20 cellular contexts compared by ENCODE assay signal in the genomic region with DNA sequence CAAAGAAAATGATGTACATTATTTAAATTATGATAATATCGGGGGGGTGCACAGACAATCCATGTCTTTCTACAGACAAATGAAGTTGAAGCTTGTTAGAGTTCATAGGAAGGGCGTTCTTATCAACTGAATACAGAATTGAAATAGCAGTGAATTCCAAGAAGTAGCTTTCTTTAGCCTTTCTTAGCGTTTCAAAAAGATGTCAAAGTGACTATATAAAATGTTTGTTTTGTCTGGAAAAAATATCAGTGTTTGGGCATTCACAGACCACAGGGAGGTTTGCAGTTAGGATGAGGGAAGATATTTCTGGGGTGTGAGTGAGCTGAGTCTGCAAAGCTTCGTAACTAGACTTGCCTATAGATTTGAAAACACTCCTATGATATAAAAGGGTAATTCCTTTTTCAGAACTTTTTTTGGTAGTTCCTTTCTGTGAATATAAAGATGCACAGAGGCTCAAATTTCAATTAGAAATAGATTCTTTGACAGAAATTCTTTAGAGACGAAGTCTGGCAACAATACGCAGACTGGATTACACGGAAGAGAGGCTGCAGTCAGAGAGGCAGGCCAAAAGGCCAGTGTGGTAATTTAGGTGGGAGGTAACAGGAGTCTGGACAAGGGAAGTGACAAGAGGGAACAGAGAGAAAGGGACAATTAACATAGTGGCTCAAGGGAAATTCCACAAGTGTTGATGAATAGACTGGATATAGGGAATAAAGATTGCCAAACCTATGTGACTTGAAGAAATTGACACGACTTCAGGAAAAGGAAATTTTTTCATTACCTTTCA. TPM values are rescaled to one million over a fixed set of nuclear protein-coding genes. Genes with fewer than 3 reads are reported as not detected.
A peak's percentile ranks its signal among the peaks of the same experiment; 100 is the strongest.
DNase-seq lines count a peak whose midpoint lies in the region; ATAC-seq, FAIRE-seq and TF ChIP-seq lines count a peak whose summit lies in the region.
"Had no signal": no experiment of that assay in that cellular context is flagged by ENCODE, and none has a peak within 500 bp of the region (broad histone marks: within the 10 kb centered on the region; RNA-seq: fewer than 3 reads in every experiment).

No MANE protein-coding gene starts in this region.

- H3K18ac ChIP-seq in neuronal stem cell (ENCODE audit: low read length): no peak overlapping the region

- H2BK15ac ChIP-seq in neuronal stem cell (ENCODE audit: low read length): no peak overlapping the region

- no peak overlapping the region for H4K8ac ChIP-seq in neuronal stem cell (ENCODE audit: low read depth, low read length)

- H3K4me1 ChIP-seq in SJSA1 (replicated peaks): peaks cover 76% of the 10 kb centered on the region
- peaks cover 8% of the 10 kb centered on the region for H3K4me1 ChIP-seq in astrocyte (ENCODE audit: insufficient read depth, low read length)
- H3K4me1 ChIP-seq in neuronal stem cell (ENCODE audit: control insufficient read depth in 2 of 2, insufficient read depth in 1 of 2, low read depth in 1 of 2, low read length in 2 of 2): peaks cover 9 to 24% of the 10 kb centered on the region in 2 donors
- H3K4me1 ChIP-seq: SJCRH30 had no signal

- no peak overlapping the region for H2BK120ac ChIP-seq in neuronal stem cell (ENCODE audit: low read depth, low read length)

- no peak for TF ChIP-seq CTCF in astrocyte (IDR thresholded peaks at IDR 0.05; ENCODE audit: insufficient read depth, low read depth, low read length)

- H3K4me1 Mint-ChIP-seq in astrocyte (ENCODE audit: low read depth, unreplicated experiment): peaks cover 26% of the 10 kb centered on the region

- WGBS in neuronal stem cell (ENCODE audit: extremely low coverage in 2 of 2, insufficient read length in 2 of 2, insufficient replicate concordance in 1 of 2), 2 donors: no CpG with 5 or more reads among the region's 8 CpGs

- no peaks in the 10 kb centered on the region for H3K9me3 Mint-ChIP-seq in astrocyte (ENCODE audit: unreplicated experiment)
- H3K9me3 Mint-ChIP-seq: CD8-positive, alpha-beta memory T cell had no signal

- H2BK12ac ChIP-seq in neuronal stem cell (ENCODE audit: low read length): no peak overlapping the region

- peaks cover 2% of the 10 kb centered on the region for H3K36me3 Mint-ChIP-seq in astrocyte (ENCODE audit: low read depth, unreplicated experiment)

- H3K4me3 Mint-ChIP-seq in astrocyte (ENCODE audit: unreplicated experiment): no peak overlapping the region
- H3K4me3 Mint-ChIP-seq: CD8-positive, alpha-beta memory T cell had no signal

- H2AFZ ChIP-seq in astrocyte (ENCODE audit: low read depth, low read length) (no peak overlapping the region), neuronal stem cell (ENCODE audit: low read length) (peak overlapping the region; percentile 53)

- no peak overlapping the region for H3K14ac ChIP-seq in neuronal stem cell (ENCODE audit: low read length)

- H3K9ac ChIP-seq in astrocyte (ENCODE audit: low read length) (peak overlapping the region; percentile 12), neuronal stem cell (ENCODE audit: low read depth, low read length, poor library complexity) (no peak overlapping the region)

- no peak overlapping the region for H2AK5ac ChIP-seq in neuronal stem cell (ENCODE audit: low read depth, low read length)

- peak in 1 of 2 experiments; percentile 24 for DNase-seq in SJSA1 (ENCODE audit: low read depth in 1 of 2, low spot score in 2 of 2)
- peak; percentile 22 for DNase-seq in astrocyte (ENCODE audit: low read depth)
- DNase-seq in left kidney (ENCODE audit: low read depth, low spot score): peak; percentile 55
- DNase-seq in neuronal stem cell (ENCODE audit: low spot score): no peak
- no peak for DNase-seq in urothelium cell line (ENCODE audit: low spot score)
- DNase-seq in NCI-H526 treated with DMSO at 0.1 percent for 48 hours (lab: John Stamatoyannopoulos, UW): no peak
- DNase-seq: CD8-positive, alpha-beta memory T cell; DND-41; GF-D8; Karpas-422; MM.1S; NCI-H1105 treated with DMSO at 0.1 percent for 48 hours; NCI-H187; NCI-H510A had no signal

- H3K27ac ChIP-seq in SJSA1: peak overlapping the region; percentile 19; the same call in 1 of the 2 replicates
- H3K27ac ChIP-seq in astrocyte (ENCODE audit: low read depth, low read length): no peak overlapping the region
- H3K27ac ChIP-seq in neuronal stem cell (replicated peaks; ENCODE audit: low read length): no peak overlapping the region
- H3K27ac ChIP-seq: SJCRH30 had no signal

- no peak overlapping the region for H2BK5ac ChIP-seq in neuronal stem cell (ENCODE audit: low read length)

- no peak overlapping the region for H4K91ac ChIP-seq in neuronal stem cell (ENCODE audit: low read depth, low read length, poor library complexity)

- FAIRE-seq in astrocyte (lab: Jason Lieb, UNC) (no peak), urothelium cell line (lab: Jason Lieb, UNC) (no peak)

- no peaks in the 10 kb centered on the region for H3K27me3 Mint-ChIP-seq in astrocyte (ENCODE audit: low read depth, unreplicated experiment)
- H3K27me3 Mint-ChIP-seq: CD8-positive, alpha-beta memory T cell had no signal

- H4K20me1 ChIP-seq in astrocyte (ENCODE audit: insufficient read depth, low read length): no peaks in the 10 kb centered on the region

- no peak overlapping the region for H3K4me2 ChIP-seq in astrocyte (ENCODE audit: low read length)
- no peak overlapping the region for H3K4me2 ChIP-seq in neuronal stem cell (ENCODE audit: insufficient read depth, low read length, poor library complexity, severe bottlenecking)

- peak overlapping the region; percentile 16 for H3K27ac Mint-ChIP-seq in astrocyte (ENCODE audit: unreplicated experiment)

- no peak overlapping the region for H3K23ac ChIP-seq in neuronal stem cell (ENCODE audit: low read depth, low read length, poor library complexity)

- no peaks in the 10 kb centered on the region for H3K79me2 ChIP-seq in astrocyte (ENCODE audit: insufficient read depth, low read length)

- H3K9me3 ChIP-seq in SJSA1 (replicated peaks) (peaks cover 3% of the 10 kb centered on the region; the same call in 1 of the 2 replicates), astrocyte (ENCODE audit: insufficient read depth, low read depth, low read length) (no peaks in the 10 kb centered on the region), neuronal stem cell (replicated peaks in 1 of 2; ENCODE audit: control insufficient read depth in 2 of 2, insufficient read depth in 1 of 2, low read depth in 1 of 2, low read length in 2 of 2) (no peaks in the 10 kb centered on the region)
- H3K9me3 ChIP-seq: SJCRH30 had no signal

- no peak for ATAC-seq in GM19328 (IDR thresholded peaks at IDR 0.05; ENCODE audit: unreplicated experiment)

- H3K79me1 ChIP-seq in neuronal stem cell (ENCODE audit: low read depth, low read length): no peaks in the 10 kb centered on the region

- no peaks in the 10 kb centered on the region for H3K27me3 ChIP-seq in SJSA1 (replicated peaks)
- no peaks in the 10 kb centered on the region for H3K27me3 ChIP-seq in astrocyte (ENCODE audit: insufficient read depth, low read length)
- no peaks in the 10 kb centered on the region for H3K27me3 ChIP-seq in neuronal stem cell (ENCODE audit: control insufficient read depth in 3 of 3, insufficient read depth in 3 of 3, low read depth in 1 of 3, low read length in 3 of 3)
- H3K27me3 ChIP-seq: SJCRH30 had no signal

- H3K4me3 ChIP-seq in SJSA1 (no peak overlapping the region), astrocyte (ENCODE audit: insufficient read depth, low read depth, low read length) (no peak overlapping the region), neuronal stem cell (ENCODE audit: low read length in 2 of 2) (no peak overlapping the region)
- H3K4me3 ChIP-seq: SJCRH30 had no signal

- no peaks in the 10 kb centered on the region for H3K36me3 ChIP-seq in SJSA1
- H3K36me3 ChIP-seq in astrocyte (ENCODE audit: insufficient read depth, low read length): no peaks in the 10 kb centered on the region
- H3K36me3 ChIP-seq in neuronal stem cell (replicated peaks in 1 of 2; ENCODE audit: control insufficient read depth in 2 of 2, insufficient read depth in 2 of 2, low read length in 2 of 2): no peaks in the 10 kb centered on the region
- H3K36me3 ChIP-seq: SJCRH30 had no signal

- no peak overlapping the region for H3K4ac ChIP-seq in neuronal stem cell (ENCODE audit: low read length)

RNA-seq across cellular contexts. Expression of a gene that starts 54.8 kb away (rescaled TPM):
- 89.0 and 109 TPM in 2 replicates for total RNA-seq in SJSA1 (2014; rRNA removed; shearing (Covaris generic))
- total RNA-seq in astrocyte: 54.4 and 54.8 TPM in 2 replicates
- 64.8 TPM for polyA plus RNA-seq in neuronal stem cell (2013, experiment 1 of 2)
- 60.5 TPM for polyA plus RNA-seq in neuronal stem cell (2013, experiment 2 of 2)

RNA-seq across cellular contexts. Expression of a gene that starts 55.6 kb away (rescaled TPM):
- not detected in 2 replicates for total RNA-seq in SJSA1 (2014; rRNA removed; shearing (Covaris generic))
- not detected in 2 replicates for total RNA-seq in astrocyte
- polyA plus RNA-seq in neuronal stem cell (2013, experiment 1 of 2): not detected
- polyA plus RNA-seq in neuronal stem cell (2013, experiment 2 of 2): not detected
- total RNA-seq: CD8-positive, alpha-beta memory T cell; H4; RPMI7951; SJCRH30 had no signal
- polyA plus RNA-seq: AG04450; BJ; CD8-positive, alpha-beta memory T cell had no signal

Comparison
In these comparisons a context has a peak if more than half of its experiments do, and no peak if none do; other contexts are left out.
1. DNase-seq: peak in astrocyte (single experiment) and left kidney (single experiment); none in neuronal stem cell (single experiment), urothelium cell line (single experiment) and NCI-H526 treated with DMSO at 0.1 percent for 48 hours (single experiment).